Comparison of ENCODE assay signal across 9 cellular contexts in genomic region chr4:76307670-76308014, GRCh38. TPM values are rescaled to one million over a fixed set of nuclear protein-coding genes. Genes with fewer than 3 reads are reported as not detected.
DNase-seq lines count a peak whose midpoint lies in the region; FAIRE-seq and TF ChIP-seq lines count a peak whose summit lies in the region.
"Had no signal": no experiment of that assay in that cellular context is flagged by ENCODE, and none has a peak within 500 bp of the region (broad histone marks: within the 10 kb centered on the region; RNA-seq: fewer than 3 reads in every experiment).

No MANE protein-coding gene starts in this region.

- intact Hi-C loops in PC-9 (cut with micrococcal nuclease; ENCODE audit: unreplicated experiment): loop anchor here (2.0 to 5.0 kb wide), 4 partner anchors 55 to 125 kb away; partner anchors contain the start of genes FAM47E and SCARB2

- POLR2A ChIA-PET in BJ (lab: Charles Lee) (interaction anchor here (0.6 to 0.9 kb wide), 2 partner anchors 84 to 113 kb away, joined by 3 read pairs; partner anchors contain the start of gene CCDC158), PC-9 (lab: Charles Lee; ENCODE audit: unreplicated experiment) (no interaction called here)

- H3K9me2 ChIP-seq in PC-9 (ENCODE audit: insufficient read depth): no peaks in the 10 kb centered on the region

- peaks cover 6% of the 10 kb centered on the region for H3K36me3 ChIP-seq in BJ (ENCODE audit: control insufficient read depth, insufficient read depth, low read length)
- no peaks in the 10 kb centered on the region for H3K36me3 ChIP-seq in PC-9 (ENCODE audit: low read depth)

- H3K4me3 Mint-ChIP-seq in nephron progenitor cell: peak overlapping the region; percentile 91

- peaks cover 32% of the 10 kb centered on the region for H3K4me1 Mint-ChIP-seq in nephron progenitor cell

- peaks cover 20% of the 10 kb centered on the region for H3K36me3 Mint-ChIP-seq in nephron progenitor cell (ENCODE audit: low read depth)

- DNase-seq in BJ (ENCODE audit: low read depth) (no peak), PC-9 (no peak), fibroblast of mammary gland (ENCODE audit: low read depth) (no peak), nephron progenitor cell (no peak), D721Med (ENCODE audit: insufficient read length, low spot score) (no peak), NCI-H1694 treated with DMSO at 0.1 percent for 48 hours (lab: John Stamatoyannopoulos, UW) (no peak), Kasumi-1 (lab: John Stamatoyannopoulos, UW) (no peak)
- DNase-seq in activated CD4-positive, alpha-beta T cell treated with anti-CD3 and anti-CD28 coated beads for 48 hours: no peak
- DNase-seq: effector CD4-positive, alpha-beta T cell had no signal

- no peaks in the 10 kb centered on the region for H4K20me1 ChIP-seq in PC-9 (ENCODE audit: insufficient read depth)

- H3K4me3 ChIP-seq in BJ (ENCODE audit: low read depth, low read length) (peak overlapping the region; percentile 87), PC-9 (peak overlapping the region; percentile 87; the same call in 1 of the 2 replicates), fibroblast of mammary gland (ENCODE audit: control insufficient read depth, low read depth, low read length) (peak overlapping the region; percentile 82)

- H3K27me3 Mint-ChIP-seq in nephron progenitor cell (ENCODE audit: low read depth, poor library complexity): peaks cover 26% of the 10 kb centered on the region

- peaks cover 9% of the 10 kb centered on the region; the same call in 1 of the 2 replicates for H3K4me1 ChIP-seq in PC-9 (replicated peaks; ENCODE audit: insufficient read depth)

- CTCF ChIA-PET in BJ (lab: Yijun Ruan, JAX): interaction anchor here (0.9 to 3.9 kb wide), 9 partner anchors 11 to 127 kb away, joined by 3 to 44 read pairs (median 3); no protein-coding TSS in a partner anchor
- CTCF ChIA-PET in PC-9 (lab: Charles Lee): no interaction called here

- no peaks in the 10 kb centered on the region for H3K9me3 ChIP-seq in PC-9 (ENCODE audit: insufficient read depth, low read depth)

- FAIRE-seq in D721Med (lab: Jason Lieb, UNC): no peak

- H3K27ac ChIP-seq in PC-9: no peak overlapping the region

- H3K4me2 ChIP-seq in PC-9: peak overlapping the region; percentile 88

- H3K27me3 ChIP-seq in BJ (ENCODE audit: control insufficient read depth, insufficient read depth, low read length) (no peaks in the 10 kb centered on the region), PC-9 (ENCODE audit: insufficient read depth, low read depth) (no peaks in the 10 kb centered on the region)

- no peaks in the 10 kb centered on the region for H3K79me2 ChIP-seq in PC-9 (ENCODE audit: low read depth)

- no peak overlapping the region for H3K27ac Mint-ChIP-seq in nephron progenitor cell

- peak overlapping the region; percentile 97 for H2AFZ ChIP-seq in PC-9

- no peaks in the 10 kb centered on the region for H3F3A ChIP-seq in PC-9 (ENCODE audit: insufficient read depth, low read depth)

- TF ChIP-seq CTCF in BJ (IDR thresholded peaks at IDR 0.05; ENCODE audit: insufficient read depth, low read depth, low read length) (no peak), PC-9 (conservative IDR thresholded peaks at IDR 0.05) (no peak), fibroblast of mammary gland (conservative IDR thresholded peaks at IDR 0.05; ENCODE audit: control insufficient read depth, insufficient read depth, low read depth, low read length) (no peak), nephron progenitor cell (IDR thresholded peaks at IDR 0.05) (no peak), D721Med (IDR thresholded peaks at IDR 0.05; ENCODE audit: insufficient read depth, missing control alignments) (no peak)

- no TSS peak for BruUV-seq in PC-9 (replicated peaks; lab: Mats Ljungman, UMichigan)

- H3K9me3 Mint-ChIP-seq in nephron progenitor cell: no peaks in the 10 kb centered on the region

RNA-seq across cellular contexts. Expression of gene STBD1, which starts 1.1 kb away (rescaled TPM):
- 4.2 and 4.4 TPM in 2 replicates for polyA plus RNA-seq in BJ (2011; rRNA removed)
- 2.7 and 3.4 TPM in 2 replicates for polyA minus RNA-seq in BJ (2011; rRNA and poly(A)+ RNA removed)
- total RNA-seq in PC-9 (2021): 1.8 and 3.5 TPM in 2 replicates

RNA-seq across cellular contexts. Expression of gene FAM47E, which starts 56.1 kb away (rescaled TPM):
- 0.05 and 0.23 TPM in 2 replicates for polyA plus RNA-seq in BJ (2011; rRNA removed)
- polyA minus RNA-seq in BJ (2011; rRNA and poly(A)+ RNA removed): 0.46 TPM in 1 of 2 replicates, not detected in the other
- total RNA-seq in PC-9 (2021): 2.2 and 2.5 TPM in 2 replicates
